Comparison of ENCODE assay signal across 30 cellular contexts in genomic region chr1:157288006-157288405, GRCh38.
"Had no signal": no experiment of that assay in that cellular context is flagged by ENCODE, and none has a peak within 500 bp of the region (broad histone marks: within the 10 kb centered on the region; RNA-seq: fewer than 3 reads in every experiment).

No MANE protein-coding gene starts in this region.

- H3K36me3 Mint-ChIP-seq: immature natural killer cell; mesothelial cell of epicardium; naive B cell; natural killer cell; neural progenitor cell; stimulated activated memory B cell treated with anti-CD40 and anti-IgM and Interleukin-4, amounts not matched to agents 10 μg/mL and 1 μg/mL and 100 μg/mL, for 72 hours; type B pancreatic cell had no signal

- DNase-seq: immature natural killer cell; kidney; left colon; left lung; lower lobe of right lung; mammary epithelial cell; mesenchymal stem cell; naive B cell; natural killer cell; nephron progenitor cell; occipital lobe; ovary; right lobe of liver; stimulated activated CD4-positive, alpha-beta T cell treated with anti-CD3 and anti-CD28 coated beads, Interleukin-1b, Interleukin-23, amount 100 ng/mL, for 48 hours; stimulated activated CD4-positive, alpha-beta T cell treated with anti-CD3 and anti-CD28 coated beads, Interleukin-2, amount 100 ng/mL, for 48 hours; stimulated activated CD4-positive, alpha-beta T cell treated with anti-CD3 and anti-CD28 coated beads, Interleukin-4, amount 100 ng/mL, for 4 hours; stimulated activated CD8-positive, alpha-beta memory T cell treated with anti-CD3 and anti-CD28 coated beads, Interleukin-4, amount 100 ng/mL, for 48 hours; stimulated activated naive CD4-positive, alpha-beta T cell treated with Interleukin-2 at 50 U/mL for 16 hours; stimulated activated naive CD8-positive, alpha-beta T cell treated with anti-CD3 and anti-CD28 coated beads, Interleukin-15, amount 100 ng/mL, for 72 hours; substantia nigra; uterus had no signal

- H3K9ac ChIP-seq: neural progenitor cell had no signal

- H2AFZ ChIP-seq: neural progenitor cell had no signal

- H3K27me3 ChIP-seq: neural progenitor cell, ovary, right atrium auricular region, right lobe of liver, tibial nerve, uterus had no signal

- H3K9me3 ChIP-seq: left lung, lower lobe of right lung, neutrophil, ovary, right atrium auricular region, right lobe of liver, tibial nerve, uterus had no signal

- ATAC-seq: left colon; left lung; natural killer cell; right lobe of liver; stimulated activated memory B cell treated with anti-CD40 and anti-IgM and Interleukin-4, amounts not matched to agents 10 μg/mL and 1 μg/mL and 100 μg/mL, for 72 hours; stimulated activated naive CD8-positive, alpha-beta T cell treated with anti-CD3 and anti-CD28 coated beads, Interleukin-15, amount 100 ng/mL, for 72 hours had no signal

- H3K4me2 ChIP-seq: neural progenitor cell, smooth muscle cell had no signal

- H3K4me3 Mint-ChIP-seq: immature natural killer cell; mesothelial cell of epicardium; naive B cell; natural killer cell; nephron progenitor cell; neural progenitor cell; stimulated activated memory B cell treated with anti-CD40 and anti-IgM and Interleukin-4, amounts not matched to agents 10 μg/mL and 1 μg/mL and 100 μg/mL, for 72 hours; stimulated activated naive CD8-positive, alpha-beta T cell treated with anti-CD3 and anti-CD28 coated beads, Interleukin-15, amount 100 ng/mL, for 72 hours; type B pancreatic cell had no signal

- H3K27ac ChIP-seq: left lung, lower lobe of right lung, neural progenitor cell, neutrophil, ovary, right atrium auricular region, right lobe of liver, tibial nerve, uterus had no signal

- H3K27ac Mint-ChIP-seq: immature natural killer cell; mesothelial cell of epicardium; naive B cell; natural killer cell; nephron progenitor cell; neural progenitor cell; progenitor cell of endocrine pancreas; stimulated activated memory B cell treated with anti-CD40 and anti-IgM and Interleukin-4, amounts not matched to agents 10 μg/mL and 1 μg/mL and 100 μg/mL, for 72 hours; stimulated activated naive CD8-positive, alpha-beta T cell treated with anti-CD3 and anti-CD28 coated beads, Interleukin-15, amount 100 ng/mL, for 72 hours; type B pancreatic cell had no signal

- H3K4me1 ChIP-seq: left lung, lower lobe of right lung, neural progenitor cell, right atrium auricular region, right lobe of liver, tibial nerve, uterus had no signal

- H3K4me1 Mint-ChIP-seq: immature natural killer cell; natural killer cell; nephron progenitor cell; neural progenitor cell; stimulated activated naive CD8-positive, alpha-beta T cell treated with anti-CD3 and anti-CD28 coated beads, Interleukin-15, amount 100 ng/mL, for 72 hours had no signal

- H3K9me3 Mint-ChIP-seq: immature natural killer cell; naive B cell; natural killer cell; nephron progenitor cell; neural progenitor cell; stimulated activated memory B cell treated with anti-CD40 and anti-IgM and Interleukin-4, amounts not matched to agents 10 μg/mL and 1 μg/mL and 100 μg/mL, for 72 hours; stimulated activated naive CD8-positive, alpha-beta T cell treated with anti-CD3 and anti-CD28 coated beads, Interleukin-15, amount 100 ng/mL, for 72 hours; type B pancreatic cell had no signal
